Comparison of ENCODE assay signal across 1 cellular context in the genomic region with DNA sequence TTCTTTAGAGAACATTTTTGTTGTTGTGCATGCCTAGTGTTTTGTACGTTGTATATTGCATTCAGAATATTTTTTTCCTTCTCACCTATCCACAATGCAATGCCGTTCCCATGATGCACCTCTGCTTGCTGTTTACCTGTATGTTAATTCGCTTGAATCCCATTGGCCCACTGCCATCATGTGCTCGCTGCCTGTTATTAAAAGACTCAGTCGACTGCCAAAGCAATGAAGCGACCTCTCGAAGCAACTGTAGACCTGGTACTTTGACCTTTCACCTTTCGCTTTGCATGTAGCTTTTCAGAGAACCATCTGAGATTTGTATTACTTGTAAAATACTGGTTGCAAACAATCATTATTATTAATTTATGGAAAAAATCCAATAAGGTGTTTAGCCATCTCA.
A peak's percentile ranks its signal among the peaks of the same experiment; 100 is the strongest.
TF ChIP-seq lines count a peak whose summit lies in the region.

No MANE protein-coding gene starts in this region.

TF ChIP-seq in WTC11, 78 proteins besides CTCF, POLR2A, EP300 and RAD21 (continued from another document):
- TF ChIP-seq, protein P1, sequence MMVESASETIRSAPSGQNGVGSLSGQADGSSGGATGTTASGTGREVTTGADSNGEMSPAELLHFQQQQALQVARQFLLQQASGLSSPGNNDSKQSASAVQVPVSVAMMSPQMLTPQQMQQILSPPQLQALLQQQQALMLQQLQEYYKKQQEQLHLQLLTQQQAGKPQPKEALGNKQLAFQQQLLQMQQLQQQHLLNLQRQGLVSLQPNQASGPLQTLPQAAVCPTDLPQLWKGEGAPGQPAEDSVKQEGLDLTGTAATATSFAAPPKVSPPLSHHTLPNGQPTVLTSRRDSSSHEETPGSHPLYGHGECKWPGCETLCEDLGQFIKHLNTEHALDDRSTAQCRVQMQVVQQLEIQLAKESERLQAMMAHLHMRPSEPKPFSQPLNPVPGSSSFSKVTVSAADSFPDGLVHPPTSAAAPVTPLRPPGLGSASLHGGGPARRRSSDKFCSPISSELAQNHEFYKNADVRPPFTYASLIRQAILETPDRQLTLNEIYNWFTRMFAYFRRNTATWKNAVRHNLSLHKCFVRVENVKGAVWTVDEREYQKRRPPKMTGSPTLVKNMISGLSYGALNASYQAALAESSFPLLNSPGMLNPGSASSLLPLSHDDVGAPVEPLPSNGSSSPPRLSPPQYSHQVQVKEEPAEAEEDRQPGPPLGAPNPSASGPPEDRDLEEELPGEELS (CRISPR knock-in tag; IDR thresholded peaks at IDR 0.05) = no peak
- TF ChIP-seq, protein P2, sequence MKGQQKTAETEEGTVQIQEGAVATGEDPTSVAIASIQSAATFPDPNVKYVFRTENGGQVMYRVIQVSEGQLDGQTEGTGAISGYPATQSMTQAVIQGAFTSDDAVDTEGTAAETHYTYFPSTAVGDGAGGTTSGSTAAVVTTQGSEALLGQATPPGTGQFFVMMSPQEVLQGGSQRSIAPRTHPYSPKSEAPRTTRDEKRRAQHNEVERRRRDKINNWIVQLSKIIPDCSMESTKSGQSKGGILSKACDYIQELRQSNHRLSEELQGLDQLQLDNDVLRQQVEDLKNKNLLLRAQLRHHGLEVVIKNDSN (CRISPR knock-in tag; IDR thresholded peaks at IDR 0.05) = peak; percentile 19; the same call in 1 of the 2 replicates
- TF ChIP-seq NR1H2 (CRISPR knock-in tag; IDR thresholded peaks at IDR 0.05) (no peak), GTF2I (CRISPR knock-in tag; conservative IDR thresholded peaks at IDR 0.05) (no peak), ZNF281 (CRISPR knock-in tag; IDR thresholded peaks at IDR 0.05) (no peak)
- TF ChIP-seq, protein P3, sequence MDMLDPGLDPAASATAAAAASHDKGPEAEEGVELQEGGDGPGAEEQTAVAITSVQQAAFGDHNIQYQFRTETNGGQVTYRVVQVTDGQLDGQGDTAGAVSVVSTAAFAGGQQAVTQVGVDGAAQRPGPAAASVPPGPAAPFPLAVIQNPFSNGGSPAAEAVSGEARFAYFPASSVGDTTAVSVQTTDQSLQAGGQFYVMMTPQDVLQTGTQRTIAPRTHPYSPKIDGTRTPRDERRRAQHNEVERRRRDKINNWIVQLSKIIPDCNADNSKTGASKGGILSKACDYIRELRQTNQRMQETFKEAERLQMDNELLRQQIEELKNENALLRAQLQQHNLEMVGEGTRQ (CRISPR knock-in tag; IDR thresholded peaks at IDR 0.05) = peak; percentile 53; the same call in 1 of the 2 replicates
TF ChIP-seq in WTC11: peak in this region for 2.
